In genomic region chr1:228165372-228166169, GRCh38 we compare ENCODE assay signal across 1 cellular context.
TF ChIP-seq lines count a peak whose summit lies in the region.

IBA57 (plus strand) TSS chr1:228165804; CDS start chr1:228165817, 13 bp downstream.

TF ChIP-seq in HepG2, 621 proteins besides CTCF, POLR2A, EP300 and RAD21 (continued from another document and continues in another):
- TF ChIP-seq ZBTB4 (CRISPR knock-in tag; IDR thresholded peaks at IDR 0.05; ENCODE audit: borderline replicate concordance) (no peak), CENPBD1 (CRISPR knock-in tag; IDR thresholded peaks at IDR 0.05; ENCODE audit: borderline replicate concordance, low read depth) (no peak; the same call in 1 of the 2 replicates), ONECUT2 (CRISPR knock-in tag; IDR thresholded peaks at IDR 0.05) (no peak), RNF219 (CRISPR knock-in tag; IDR thresholded peaks at IDR 0.05) (no peak), FLYWCH1 (CRISPR knock-in tag; IDR thresholded peaks at IDR 0.05) (no peak), ZNF337 (CRISPR knock-in tag; IDR thresholded peaks at IDR 0.05; ENCODE audit: borderline replicate concordance, low read depth) (no peak), ZNF407 (CRISPR knock-in tag; IDR thresholded peaks at IDR 0.05; ENCODE audit: not compliant biosample characterization) (no peak), ESRRA (CRISPR knock-in tag; IDR thresholded peaks at IDR 0.05; ENCODE audit: low read depth) (no peak), ATF7-NPFF (CRISPR knock-in tag; IDR thresholded peaks at IDR 0.05; ENCODE audit: low read depth) (peak; percentile 71), ZNF747 (CRISPR knock-in tag; IDR thresholded peaks at IDR 0.05; ENCODE audit: borderline replicate concordance) (0 out of 2 replicates have a peak, but pooled peaks have one; percentile 54), ZFP90 (CRISPR knock-in tag; IDR thresholded peaks at IDR 0.05; ENCODE audit: borderline replicate concordance) (peak; percentile 38; the same call in 1 of the 2 replicates), NFE2L1 (CRISPR knock-in tag; IDR thresholded peaks at IDR 0.05; ENCODE audit: borderline replicate concordance) (no peak), MTF2 (CRISPR knock-in tag; IDR thresholded peaks at IDR 0.05; ENCODE audit: borderline replicate concordance) (no peak), PRDM10 (CRISPR knock-in tag; IDR thresholded peaks at IDR 0.05; ENCODE audit: low read depth) (0 out of 2 replicates have a peak, but pooled peaks have one; percentile 31), ZNF569 (CRISPR knock-in tag; IDR thresholded peaks at IDR 0.05; ENCODE audit: borderline replicate concordance) (no peak), ZNF142 (CRISPR knock-in tag; IDR thresholded peaks at IDR 0.05) (peak; percentile 63; the same call in 1 of the 2 replicates), SUZ12 (IDR thresholded peaks at IDR 0.05; ENCODE audit: low read depth, low read length) (no peak), HDAC6 (IDR thresholded peaks at IDR 0.05; ENCODE audit: low read depth, low read length) (no peak), U2AF2 (IDR thresholded peaks at IDR 0.05; ENCODE audit: low read depth, low read length) (no peak), THAP8 (CRISPR knock-in tag; IDR thresholded peaks at IDR 0.05; ENCODE audit: borderline replicate concordance) (no peak), EED (CRISPR knock-in tag; IDR thresholded peaks at IDR 0.05) (peak; percentile 45; the same call in 1 of the 2 replicates), TBP (CRISPR knock-in tag; IDR thresholded peaks at IDR 0.05) (no peak)
